Comparison of ENCODE assay signal across 14 cellular contexts in the genomic region with DNA sequence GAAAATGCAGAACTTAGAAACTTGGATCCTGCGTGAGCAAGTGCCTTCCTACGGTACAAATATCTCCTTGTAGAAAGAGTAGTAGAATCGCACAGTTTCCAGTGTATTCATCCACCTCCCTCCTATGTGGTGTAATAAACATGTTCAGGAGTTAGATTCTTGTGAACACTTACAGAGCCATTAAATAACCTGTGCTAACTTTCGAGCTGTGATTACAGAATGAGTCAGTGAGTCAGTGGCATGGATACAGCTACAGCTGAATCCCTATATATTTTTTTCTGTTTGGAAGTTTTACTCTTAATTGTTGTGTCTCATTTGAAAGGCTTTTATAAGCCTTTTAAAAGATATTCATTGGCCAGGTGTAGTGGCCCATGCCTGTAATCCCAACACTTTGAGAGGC.
"Had no signal": no experiment of that assay in that cellular context is flagged by ENCODE, and none has a peak within 500 bp of the region (broad histone marks: within the 10 kb centered on the region; RNA-seq: fewer than 3 reads in every experiment).

No MANE protein-coding gene starts in this region.

- H3K4me1 ChIP-seq: psoas muscle had no signal

- H3K9me3 ChIP-seq: psoas muscle had no signal

- H3K4me3 ChIP-seq: psoas muscle had no signal

- H3K27ac ChIP-seq: psoas muscle had no signal

- DNase-seq: activated CD4-positive, alpha-beta memory T cell treated with anti-CD3 and anti-CD28 coated beads, Interleukin-2, amount 10 ng/mL, durations not matched to agents 7 days and 5 days; activated CD4-positive, alpha-beta T cell treated with anti-CD3 and anti-CD28 coated beads for 36 hours; activated CD8-positive, alpha-beta memory T cell treated with anti-CD3 and anti-CD28 coated beads, Interleukin-2, amount 50 U/mL, for 4 hours; activated gamma-delta T cell treated with Interleukin-2 at 50 U/mL for 16 hours; activated naive CD8-positive, alpha-beta T cell treated with anti-CD3 and anti-CD28 coated beads, Interleukin-2, amount 10 ng/mL, durations not matched to agents 7 days and 5 days; activated T-cell treated with anti-CD3 and anti-CD28 coated beads, Interleukin-2, amount 50 U/mL, for 72 hours; aorta; hippocampal formation; occipital lobe; psoas muscle; stimulated activated CD4-positive, alpha-beta T cell treated with anti-CD3 and anti-CD28 coated beads, Interleukin-15, amount 100 ng/mL, for 24 hours; stimulated activated CD4-positive, alpha-beta T cell treated with anti-CD3 and anti-CD28 coated beads, Interleukin-4, amount 100 ng/mL, for 24 hours; T-helper 9 cell had no signal

- ATAC-seq: activated CD4-positive, alpha-beta T cell treated with anti-CD3 and anti-CD28 coated beads for 36 hours; activated T-cell treated with anti-CD3 and anti-CD28 coated beads, Interleukin-2, amount 50 U/mL, for 72 hours; natural killer cell treated with Interleukin-12 subunit alpha and Interleukin-12 subunit beta and Interleukin-15 and Interleukin-18, amount 100 ng/mL, for 72 hours had no signal
